Comparison of ENCODE assay signal across 17 cellular contexts in genomic region chr14:42703501-42703900, GRCh38.
"Had no signal": no experiment of that assay in that cellular context is flagged by ENCODE, and none has a peak within 500 bp of the region (broad histone marks: within the 10 kb centered on the region; RNA-seq: fewer than 3 reads in every experiment).

No MANE protein-coding gene starts in this region.

- DNase-seq: KBM-7, MM.1S, NCI-H1436, NCI-H187, NCI-H2029, NCI-H2081 treated with DMSO at 0.1 percent for 48 hours, NCI-H2171, NCI-H226, NCI-H446, NCI-H510A, NCI-H774, RPMI8226 had no signal

- ATAC-seq: SK-N-SH treated with all-trans-retinoic acid at 6 μM for 48 hours had no signal

- H3K4me3 Mint-ChIP-seq: IgD-negative memory B cell had no signal

- H3K36me3 Mint-ChIP-seq: IgD-negative memory B cell had no signal

- FAIRE-seq: HTR-8/SVneo, RCC 7860 had no signal

- H3K27ac Mint-ChIP-seq: IgD-negative memory B cell had no signal

- H3K4me1 Mint-ChIP-seq: IgD-negative memory B cell had no signal

- H3K27me3 Mint-ChIP-seq: IgD-negative memory B cell had no signal

- H3K27ac ChIP-seq: HL-60 had no signal
